In genomic region chr4:185311113-185311888, GRCh38 we compare ENCODE assay signal across 15 cellular contexts.
A peak's percentile ranks its signal among the peaks of the same experiment; 100 is the strongest.
DNase-seq lines count a peak whose midpoint lies in the region; ATAC-seq and TF ChIP-seq lines count a peak whose summit lies in the region.
"Had no signal": no experiment of that assay in that cellular context is flagged by ENCODE, and none has a peak within 500 bp of the region (broad histone marks: within the 10 kb centered on the region; RNA-seq: fewer than 3 reads in every experiment).

No MANE protein-coding gene starts in this region.

- intact Hi-C loops in PC-3 (cut with micrococcal nuclease) (no loop called here), upper lobe of right lung (cut with DNase I) (no loop called here)

- TF ChIP-seq CTCF in GM12865 (IDR thresholded peaks at IDR 0.05; ENCODE audit: insufficient read depth, low read depth, low read length, missing control alignments) = no peak
- no peak for TF ChIP-seq CTCF in GM20000 (IDR thresholded peaks at IDR 0.05; ENCODE audit: extremely low read depth, missing control alignments)
- no peak for TF ChIP-seq CTCF in OCI-LY1 (IDR thresholded peaks at IDR 0.05; ENCODE audit: low read length)
- no peak for TF ChIP-seq CTCF in PC-3 (conservative IDR thresholded peaks at IDR 0.05; ENCODE audit: low read depth, low read length)
- TF ChIP-seq CTCF in upper lobe of right lung (IDR thresholded peaks at IDR 0.05) = no peak
- TF ChIP-seq CTCF in hepatocyte (IDR thresholded peaks at IDR 0.05; ENCODE audit: poor library complexity) = no peak

- ATAC-seq in HG02884 (IDR thresholded peaks at IDR 0.05; ENCODE audit: unreplicated experiment) (peak; percentile 27), PC-3 (no peak), upper lobe of right lung (no peak)
- ATAC-seq: pancreas had no signal

- no peaks in the 10 kb centered on the region for H3K27me3 ChIP-seq in OCI-LY1 (ENCODE audit: insufficient read depth, low read length)
- no peaks in the 10 kb centered on the region for H3K27me3 ChIP-seq in PC-3 (ENCODE audit: low read length)
- no peaks in the 10 kb centered on the region for H3K27me3 ChIP-seq in upper lobe of right lung
- no peaks in the 10 kb centered on the region for H3K27me3 ChIP-seq in hepatocyte
- H3K27me3 ChIP-seq: pancreas had no signal

- H3K4me2 ChIP-seq in OCI-LY1 (ENCODE audit: low read length) = no peak overlapping the region
- no peak overlapping the region for H3K4me2 ChIP-seq in PC-3 (ENCODE audit: low read length)
- H3K4me2 ChIP-seq in hepatocyte = no peak overlapping the region

- CTCF ChIA-PET in PC-3 (lab: Charles Lee) = no interaction called here

- H3K9ac ChIP-seq in OCI-LY1 (ENCODE audit: low read length) (no peak overlapping the region), PC-3 (ENCODE audit: low read length) (no peak overlapping the region)

- POLR2A ChIA-PET in PC-3 (lab: Charles Lee; ENCODE audit: unreplicated experiment) = no interaction called here

- H3K4me1 ChIP-seq in OCI-LY1 (ENCODE audit: insufficient read depth, low read length, severe bottlenecking) = peaks cover 28% of the 10 kb centered on the region
- H3K4me1 ChIP-seq in PC-3 (ENCODE audit: insufficient read depth, low read length) = peaks cover 14% of the 10 kb centered on the region
- no peaks in the 10 kb centered on the region for H3K4me1 ChIP-seq in upper lobe of right lung
- no peaks in the 10 kb centered on the region for H3K4me1 ChIP-seq in hepatocyte (ENCODE audit: insufficient read depth)
- H3K4me1 ChIP-seq: pancreas had no signal

- H3K36me3 ChIP-seq in OCI-LY1 (ENCODE audit: insufficient read depth, low read length) (peaks cover 80% of the 10 kb centered on the region), PC-3 (ENCODE audit: low read depth, low read length) (no peaks in the 10 kb centered on the region), upper lobe of right lung (peaks cover 33% of the 10 kb centered on the region), hepatocyte (replicated peaks; ENCODE audit: insufficient read depth, low read depth) (no peaks in the 10 kb centered on the region)
- H3K36me3 ChIP-seq: pancreas had no signal

- H3K79me2 ChIP-seq in OCI-LY1 (ENCODE audit: insufficient read depth, low read length) (no peaks in the 10 kb centered on the region), PC-3 (ENCODE audit: low read length) (no peaks in the 10 kb centered on the region), hepatocyte (no peaks in the 10 kb centered on the region)

- H3K9me2 ChIP-seq in OCI-LY1 (ENCODE audit: low read depth, low read length) (no peaks in the 10 kb centered on the region), PC-3 (replicated peaks; ENCODE audit: low read length) (no peaks in the 10 kb centered on the region), hepatocyte (replicated peaks; ENCODE audit: insufficient read depth) (no peaks in the 10 kb centered on the region)

- H3K4me3 ChIP-seq in GM12865 (ENCODE audit: low read depth, low read length) (peak overlapping the region; percentile 37), OCI-LY1 (ENCODE audit: low read depth, low read length, poor library complexity, severe bottlenecking) (no peak overlapping the region), PC-3 (ENCODE audit: low read length) (no peak overlapping the region), upper lobe of right lung (no peak overlapping the region), hepatocyte (no peak overlapping the region)
- H3K4me3 ChIP-seq: pancreas had no signal

- peak; percentile 80 for DNase-seq in GM12865 (ENCODE audit: low read depth)
- DNase-seq in GM20000 (ENCODE audit: low spot score) = peak; percentile 9
- DNase-seq in NCI-H2107 treated with DMSO at 0.1 percent for 48 hours (lab: John Stamatoyannopoulos, UW; ENCODE audit: unreplicated experiment) = no peak
- DNase-seq in PC-3 = no peak
- DNase-seq in upper lobe of right lung = no peak
- DNase-seq in hepatocyte (ENCODE audit: low spot score) = no peak
- DNase-seq: activated CD4-positive, CD25-positive, alpha-beta regulatory T cell treated with anti-CD3 and anti-CD28 coated beads, Interleukin-2, amount 50 U/mL, for 72 hours; activated T-cell treated with anti-CD3 and anti-CD28 coated beads, Interleukin-2, amount 50 U/mL, for 1 hour; Calu3; cerebellar nuclear complex; NCI-H524 treated with DMSO at 0.1 percent for 48 hours; pancreas had no signal

- H3K9me3 ChIP-seq in OCI-LY1 (ENCODE audit: low read length) (no peaks in the 10 kb centered on the region), PC-3 (ENCODE audit: low read length) (no peaks in the 10 kb centered on the region), upper lobe of right lung (no peaks in the 10 kb centered on the region), hepatocyte (ENCODE audit: low read depth) (no peaks in the 10 kb centered on the region)
- H3K9me3 ChIP-seq: pancreas had no signal

- BruUV-seq in PC-3 (replicated peaks; lab: Mats Ljungman, UMichigan) = no TSS peak

- H3K27ac ChIP-seq in OCI-LY1 (ENCODE audit: low read depth, low read length, poor library complexity, severe bottlenecking) = peak overlapping the region; percentile 12
- H3K27ac ChIP-seq in PC-3 (ENCODE audit: low read length) = no peak overlapping the region
- H3K27ac ChIP-seq in upper lobe of right lung = no peak overlapping the region
- no peak overlapping the region for H3K27ac ChIP-seq in hepatocyte
- H3K27ac ChIP-seq: HL-60, pancreas had no signal

- 98% methylated on average over 5 of the region's 5 CpGs for WGBS in hepatocyte (ENCODE audit: low lambda C conversion rate, missing lambda C conversion rate)

- H2AFZ ChIP-seq in OCI-LY1 (ENCODE audit: low read length) = no peak overlapping the region
- H2AFZ ChIP-seq in PC-3 (ENCODE audit: low read length) = no peak overlapping the region
- no peak overlapping the region for H2AFZ ChIP-seq in hepatocyte

- H4K20me1 ChIP-seq in OCI-LY1 (ENCODE audit: insufficient read depth, low read length) = no peaks in the 10 kb centered on the region
- no peaks in the 10 kb centered on the region for H4K20me1 ChIP-seq in PC-3 (ENCODE audit: low read length)
- H4K20me1 ChIP-seq in hepatocyte (ENCODE audit: insufficient read depth, poor library complexity, severe bottlenecking) = no peaks in the 10 kb centered on the region

- no peaks in the 10 kb centered on the region for H3F3A ChIP-seq in OCI-LY1 (ENCODE audit: insufficient read depth, low read length)
- H3F3A ChIP-seq in PC-3 (ENCODE audit: low read length, unreplicated experiment) = no peaks in the 10 kb centered on the region

Comparison
In these comparisons a context has a peak if more than half of its experiments do, and no peak if none do; other contexts are left out.
1. DNase-seq: peak in GM12865 (single experiment) and GM20000 (single experiment); none in NCI-H2107 treated with DMSO at 0.1 percent for 48 hours (single experiment), PC-3 (single experiment), upper lobe of right lung (single experiment) and hepatocyte (single experiment).